Comparison of ENCODE assay signal across 8 cellular contexts in the genomic region with DNA sequence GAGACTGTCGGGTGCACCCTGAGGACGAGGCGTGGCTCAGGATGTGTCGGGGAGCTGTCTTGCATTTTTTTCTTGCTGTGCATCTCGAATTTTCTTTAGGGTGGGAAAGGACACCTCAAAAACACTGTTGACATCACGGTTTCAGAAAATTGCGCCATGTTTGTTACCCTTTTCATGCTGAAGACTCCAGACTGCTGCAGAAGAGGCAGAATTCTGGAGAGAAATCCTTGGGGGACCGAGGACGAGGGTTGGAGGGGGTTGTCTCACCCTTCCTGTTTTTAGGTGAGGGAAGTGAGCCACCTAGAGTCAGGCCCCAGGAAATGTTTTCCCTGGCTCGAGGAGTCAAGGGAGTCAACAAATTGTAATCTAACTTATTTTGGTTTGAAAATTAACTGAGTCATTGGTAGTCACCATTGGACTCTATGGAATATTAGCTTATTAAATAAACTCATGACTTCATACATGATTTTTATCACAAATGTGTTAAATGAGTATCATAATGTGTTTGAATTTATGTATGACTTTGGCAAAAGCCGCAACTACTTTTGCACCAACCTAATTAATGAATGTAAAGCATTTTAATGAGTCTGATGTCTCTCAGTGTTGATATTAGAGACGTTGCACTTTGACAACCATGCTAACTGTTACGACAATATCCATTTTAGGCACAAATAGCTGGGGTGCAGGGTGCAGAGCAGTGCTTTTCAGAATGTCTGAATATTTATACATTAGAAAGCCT. TPM values are rescaled to one million over a fixed set of nuclear protein-coding genes. Genes with fewer than 3 reads are reported as not detected.
DNase-seq lines count a peak whose midpoint lies in the region; ATAC-seq and TF ChIP-seq lines count a peak whose summit lies in the region.

No MANE protein-coding gene starts in this region.

- H3K4me1 Mint-ChIP-seq in effector memory CD8-positive, alpha-beta T cell (ENCODE audit: low read depth in 2 of 2), result peaks cover 20 to 29% of the 10 kb centered on the region in 2 donors

- H3K27ac Mint-ChIP-seq in effector memory CD8-positive, alpha-beta T cell, result peak overlapping the region; percentile 96 to 97

- no peak overlapping the region for H2BK5ac ChIP-seq in mesenchymal stem cell (ENCODE audit: low read depth, low read length, poor library complexity, severe bottlenecking)

- TF ChIP-seq CTCF in AG10803 (conservative IDR thresholded peaks at IDR 0.05; ENCODE audit: low read length), result peak; percentile 84

- H3K4ac ChIP-seq in mesenchymal stem cell (ENCODE audit: low read depth in 1 of 2, low read length in 2 of 2), result peak overlapping the region; percentile 72 to 89

- peak overlapping the region; percentile 94 for H4K91ac ChIP-seq in mesenchymal stem cell (ENCODE audit: low read length)

- H2BK120ac ChIP-seq in mesenchymal stem cell (ENCODE audit: low read depth, low read length), result peak overlapping the region; percentile 54

- no peaks in the 10 kb centered on the region for H3K4me1 ChIP-seq in mesenchymal stem cell (ENCODE audit: control insufficient read depth, insufficient read depth, low read depth, low read length)

- WGBS in mesenchymal stem cell, result 7% methylated on average over 11 of the region's 13 CpGs

- peak overlapping the region in 1 of 2 experiments; percentile 29 for H3K14ac ChIP-seq in mesenchymal stem cell (ENCODE audit: low read length in 2 of 2)

- peak overlapping the region; percentile 91 to 94 for H3K4me3 Mint-ChIP-seq in effector memory CD8-positive, alpha-beta T cell

- H3K27me3 Mint-ChIP-seq in effector memory CD8-positive, alpha-beta T cell, result peaks cover 25 to 27% of the 10 kb centered on the region in 2 donors

- H2AK5ac ChIP-seq in mesenchymal stem cell (ENCODE audit: low read length, severe bottlenecking), result no peak overlapping the region

- peaks cover 21% of the 10 kb centered on the region for H3K36me3 Mint-ChIP-seq in effector memory CD8-positive, alpha-beta T cell (ENCODE audit: insufficient read depth)

- peak overlapping the region; percentile 77 to 96 for H3K18ac ChIP-seq in mesenchymal stem cell (ENCODE audit: low read depth in 1 of 2, low read length in 2 of 2)

- no peaks in the 10 kb centered on the region for H3K9me3 Mint-ChIP-seq in effector memory CD8-positive, alpha-beta T cell

- H3K23ac ChIP-seq in mesenchymal stem cell (ENCODE audit: low read length in 2 of 2), result peak overlapping the region in 1 of 2 experiments; percentile 19

- peak overlapping the region; percentile 98 for H3K4me3 ChIP-seq in AG10803 (ENCODE audit: low read length)
- H3K4me3 ChIP-seq in mesenchymal stem cell (ENCODE audit: insufficient read depth in 1 of 2, low read depth in 1 of 2, low read length in 2 of 2), result peak overlapping the region; percentile 88 to 90

- H3K36me3 ChIP-seq in mesenchymal stem cell (ENCODE audit: control insufficient read depth in 1 of 2, insufficient read depth in 2 of 2, low read depth in 1 of 2, low read length in 2 of 2), result peaks cover 0 to 2% of the 10 kb centered on the region in 2 experiments

- H3K9me3 ChIP-seq in mesenchymal stem cell (ENCODE audit: control insufficient read depth, low read length), result no peaks in the 10 kb centered on the region

- ATAC-seq in GM18858 (IDR thresholded peaks at IDR 0.05; ENCODE audit: unreplicated experiment), result peak; percentile 37
- ATAC-seq in HG03095 (IDR thresholded peaks at IDR 0.05; ENCODE audit: unreplicated experiment), result peak; percentile 46
- peak; percentile 64 for ATAC-seq in effector memory CD8-positive, alpha-beta T cell (replicated peaks)

- H2BK12ac ChIP-seq in mesenchymal stem cell (ENCODE audit: low read length in 2 of 2), result no peak overlapping the region

- H4K8ac ChIP-seq in mesenchymal stem cell (ENCODE audit: low read length), result peak overlapping the region; percentile 97

- H2BK15ac ChIP-seq in mesenchymal stem cell (ENCODE audit: low read depth, poor library complexity, severe bottlenecking), result no peak overlapping the region

- H3K4me2 ChIP-seq in mesenchymal stem cell (ENCODE audit: low read length, poor library complexity, severe bottlenecking), result peak overlapping the region; percentile 78

- H3K27ac ChIP-seq in mesenchymal stem cell (ENCODE audit: low read length, poor library complexity, severe bottlenecking), result peak overlapping the region; percentile 86

- H2AFZ ChIP-seq in mesenchymal stem cell (ENCODE audit: low read depth, low read length), result peak overlapping the region; percentile 74

- H3K27me3 ChIP-seq in mesenchymal stem cell (ENCODE audit: control insufficient read depth in 1 of 2, insufficient read depth in 1 of 2, low read length in 2 of 2), result peaks cover 0 to 6% of the 10 kb centered on the region in 2 experiments

- DNase-seq in AG10803 (ENCODE audit: low read depth), result peak; percentile 80
- peak; percentile 69 for DNase-seq in NCI-H2227 (lab: John Stamatoyannopoulos, UW; ENCODE audit: unreplicated experiment)
- DNase-seq in activated CD4-positive, alpha-beta T cell treated with anti-CD3 and anti-CD28 coated beads for 4 hours, result peak; percentile 60 to 63
- no peak for DNase-seq in effector memory CD8-positive, alpha-beta T cell
- peak; percentile 83 for DNase-seq in mesenchymal stem cell
- peak; percentile 36 to 37 for DNase-seq in stimulated activated CD8-positive, alpha-beta memory T cell treated with anti-CD3 and anti-CD28 coated beads, Interleukin-15, amount 100 ng/mL, for 48 hours (ENCODE audit: low read depth in 2 of 2)

- H3K9ac ChIP-seq in mesenchymal stem cell (ENCODE audit: low read length), result peak overlapping the region; percentile 95

- H3K79me1 ChIP-seq in mesenchymal stem cell (replicated peaks; ENCODE audit: low read length, poor library complexity, severe bottlenecking), result peaks cover 1% of the 10 kb centered on the region

RNA-seq across cellular contexts. Expression of gene LYSMD3, which starts 0.7 kb away (rescaled TPM):
- 20.8 TPM for polyA plus RNA-seq in mesenchymal stem cell (2013, experiment 1 of 2)
- polyA plus RNA-seq in mesenchymal stem cell (2013, experiment 2 of 2), result 22.0 TPM

RNA-seq across cellular contexts. Expression of gene ADGRV1, which starts 28.5 kb away (rescaled TPM):
- 0.36 TPM for polyA plus RNA-seq in mesenchymal stem cell (2013, experiment 1 of 2)
- polyA plus RNA-seq in mesenchymal stem cell (2013, experiment 2 of 2), result 0.29 TPM

RNA-seq across cellular contexts. Expression of gene POLR3G, which starts 55.4 kb away (rescaled TPM):
- 6.6 TPM for polyA plus RNA-seq in mesenchymal stem cell (2013, experiment 1 of 2)
- polyA plus RNA-seq in mesenchymal stem cell (2013, experiment 2 of 2), result 6.2 TPM

RNA-seq across cellular contexts. Expression of gene MBLAC2, which starts 55.5 kb away (rescaled TPM):
- polyA plus RNA-seq in mesenchymal stem cell (2013, experiment 1 of 2), result 3.5 TPM
- polyA plus RNA-seq in mesenchymal stem cell (2013, experiment 2 of 2), result 3.6 TPM

Comparison
In these comparisons a context has a peak if more than half of its experiments do, and no peak if none do; other contexts are left out.
1. DNase-seq: peak in AG10803 (single experiment), NCI-H2227 (single experiment), activated CD4-positive, alpha-beta T cell treated with anti-CD3 and anti-CD28 coated beads for 4 hours (2 of 2), mesenchymal stem cell (single experiment) and stimulated activated CD8-positive, alpha-beta memory T cell treated with anti-CD3 and anti-CD28 coated beads, Interleukin-15, amount 100 ng/mL, for 48 hours (2 of 2); none in effector memory CD8-positive, alpha-beta T cell (0 of 3).
2. Peak in every context shown above with its lines, with median percentiles within 50 percentile points of each other: ATAC-seq.